ENCODE assay signal across 12 cellular contexts in the genomic region with DNA sequence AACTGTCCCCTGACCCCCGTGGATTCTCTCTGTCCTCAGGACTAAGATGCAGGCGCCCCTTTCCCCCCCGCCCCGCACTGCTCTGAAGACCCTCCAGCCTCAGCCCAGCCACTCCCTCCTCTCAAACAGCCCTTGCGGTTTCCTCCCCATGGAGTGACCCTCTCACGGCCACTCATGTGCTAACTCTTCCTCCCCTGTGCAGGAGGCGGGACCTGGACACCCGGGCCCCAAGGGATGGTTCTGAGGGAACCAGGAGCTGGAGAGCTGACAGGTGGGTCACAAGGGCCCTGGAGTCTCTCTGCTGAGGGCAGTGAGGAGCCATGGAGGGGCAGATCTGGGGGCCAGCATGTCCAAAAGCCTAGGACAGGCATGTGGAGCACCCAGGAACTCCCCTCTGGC. TPM values are rescaled to one million over a fixed set of nuclear protein-coding genes. Genes with fewer than 3 reads are reported as not detected.
DNase-seq lines count a peak whose midpoint lies in the region; ATAC-seq and TF ChIP-seq lines count a peak whose summit lies in the region.
"Had no signal": no experiment of that assay in that cellular context is flagged by ENCODE, and none has a peak within 500 bp of the region (broad histone marks: within the 10 kb centered on the region; RNA-seq: fewer than 3 reads in every experiment).

No MANE protein-coding gene starts in this region.

- peaks cover 5% of the 10 kb centered on the region; the same call in 1 of the 2 replicates for H3K36me3 ChIP-seq in PC-3 (ENCODE audit: low read depth, low read length)
- H3K36me3 ChIP-seq in hepatocyte (replicated peaks; ENCODE audit: insufficient read depth, low read depth): no peaks in the 10 kb centered on the region
- no peaks in the 10 kb centered on the region for H3K36me3 ChIP-seq in skeletal muscle satellite cell (ENCODE audit: insufficient read depth, low read length)

- H3K9me3 Mint-ChIP-seq in T-helper 2 cell treated with Interferon-gamma antibody and Interleukin-4, amounts not matched to agents 5 μg/mL and 100 μg/mL, for 36 hours: no peaks in the 10 kb centered on the region

- no peak for ATAC-seq in PC-3

- H2AFZ ChIP-seq in PC-3 (ENCODE audit: low read length) (no peak overlapping the region), hepatocyte (no peak overlapping the region)

- H3K4me1 Mint-ChIP-seq in T-helper 2 cell treated with Interferon-gamma antibody and Interleukin-4, amounts not matched to agents 5 μg/mL and 100 μg/mL, for 36 hours (ENCODE audit: low read depth): peaks cover 12% of the 10 kb centered on the region

- H3K27me3 ChIP-seq in PC-3 (ENCODE audit: low read length) (no peaks in the 10 kb centered on the region), hepatocyte (no peaks in the 10 kb centered on the region), skeletal muscle satellite cell (ENCODE audit: control insufficient read depth, insufficient read depth, low read length) (no peaks in the 10 kb centered on the region)

- POLR2A ChIA-PET in PC-3 (lab: Charles Lee; ENCODE audit: unreplicated experiment): no interaction called here

- H3K4me3 ChIP-seq in PC-3 (ENCODE audit: low read length) (no peak overlapping the region), hepatocyte (no peak overlapping the region), skeletal muscle satellite cell (ENCODE audit: low read length) (no peak overlapping the region)

- no peak overlapping the region for H3K9ac ChIP-seq in PC-3 (ENCODE audit: low read length)
- no peak overlapping the region for H3K9ac ChIP-seq in skeletal muscle satellite cell (ENCODE audit: low read depth, low read length)

- no peak overlapping the region for H3K27ac Mint-ChIP-seq in T-helper 2 cell treated with Interferon-gamma antibody and Interleukin-4, amounts not matched to agents 5 μg/mL and 100 μg/mL, for 36 hours

- DNase-seq in T-helper 2 cell treated with Interferon-gamma antibody and Interleukin-4, amounts not matched to agents 5 μg/mL and 100 μg/mL, for 36 hours (ENCODE audit: low spot score): no peak
- no peak for DNase-seq in T-helper 2 cell
- no peak for DNase-seq in PC-3
- DNase-seq in hepatocyte (ENCODE audit: low spot score): no peak
- no peak for DNase-seq in D341Med (ENCODE audit: low spot score)
- no peak for DNase-seq in putamen (ENCODE audit: low spot score)
- no peak for DNase-seq in SKM-1 (lab: John Stamatoyannopoulos, UW; ENCODE audit: unreplicated experiment)
- DNase-seq: effector CD8-positive, alpha-beta T cell; stimulated activated naive CD4-positive, alpha-beta T cell treated with Interleukin-2 at 50 U/mL for 16 hours had no signal

- H3K9me3 ChIP-seq in PC-3 (ENCODE audit: low read length) (no peaks in the 10 kb centered on the region), hepatocyte (ENCODE audit: low read depth) (no peaks in the 10 kb centered on the region), skeletal muscle satellite cell (replicated peaks; ENCODE audit: low read length) (no peaks in the 10 kb centered on the region)

- H3K27ac ChIP-seq in PC-3 (ENCODE audit: low read length): no peak overlapping the region
- peak overlapping the region; percentile 86 for H3K27ac ChIP-seq in hepatocyte
- H3K27ac ChIP-seq: HL-60 had no signal

- H3K4me2 ChIP-seq in PC-3 (ENCODE audit: low read length) (peak overlapping the region; percentile 97), hepatocyte (peak overlapping the region; percentile 88), skeletal muscle satellite cell (ENCODE audit: low read length) (peak overlapping the region; percentile 99)

- CTCF ChIA-PET in PC-3 (lab: Charles Lee): no interaction called here

- H3K79me2 ChIP-seq in PC-3 (ENCODE audit: low read length) (peaks cover 27% of the 10 kb centered on the region), hepatocyte (peaks cover 11% of the 10 kb centered on the region)

- no TSS peak for BruUV-seq in PC-3 (replicated peaks; lab: Mats Ljungman, UMichigan)

- H3K4me1 ChIP-seq in PC-3 (ENCODE audit: insufficient read depth, low read length): peaks cover 13% of the 10 kb centered on the region
- peaks cover 4% of the 10 kb centered on the region for H3K4me1 ChIP-seq in hepatocyte (ENCODE audit: insufficient read depth)
- H3K4me1 ChIP-seq in skeletal muscle satellite cell (ENCODE audit: control insufficient read depth, insufficient read depth, low read length): peaks cover 25% of the 10 kb centered on the region

- WGBS in hepatocyte (ENCODE audit: low lambda C conversion rate, missing lambda C conversion rate): 76% methylated on average over 8 of the region's 8 CpGs

- intact Hi-C loops in PC-3 (cut with micrococcal nuclease): no loop called here

- peaks cover 6% of the 10 kb centered on the region; the same call in 1 of the 2 replicates for H4K20me1 ChIP-seq in PC-3 (ENCODE audit: low read length)
- peaks cover 7% of the 10 kb centered on the region for H4K20me1 ChIP-seq in hepatocyte (ENCODE audit: insufficient read depth, poor library complexity, severe bottlenecking)

- no peak for TF ChIP-seq CTCF in PC-3 (conservative IDR thresholded peaks at IDR 0.05; ENCODE audit: low read depth, low read length)
- no peak for TF ChIP-seq CTCF in hepatocyte (IDR thresholded peaks at IDR 0.05; ENCODE audit: poor library complexity)

- H3K9me2 ChIP-seq in PC-3 (replicated peaks; ENCODE audit: low read length) (no peaks in the 10 kb centered on the region), hepatocyte (replicated peaks; ENCODE audit: insufficient read depth) (no peaks in the 10 kb centered on the region)

- peak overlapping the region; percentile 93 for H3K4me3 Mint-ChIP-seq in T-helper 2 cell treated with Interferon-gamma antibody and Interleukin-4, amounts not matched to agents 5 μg/mL and 100 μg/mL, for 36 hours

- peaks cover 3% of the 10 kb centered on the region for H3K36me3 Mint-ChIP-seq in T-helper 2 cell treated with Interferon-gamma antibody and Interleukin-4, amounts not matched to agents 5 μg/mL and 100 μg/mL, for 36 hours (ENCODE audit: low read depth)

- no peaks in the 10 kb centered on the region for H3F3A ChIP-seq in PC-3 (ENCODE audit: low read length, unreplicated experiment)

- H3K27me3 Mint-ChIP-seq in T-helper 2 cell treated with Interferon-gamma antibody and Interleukin-4, amounts not matched to agents 5 μg/mL and 100 μg/mL, for 36 hours (ENCODE audit: low read depth): no peaks in the 10 kb centered on the region

RNA-seq across cellular contexts. Expression of gene ISOC2, which starts 1.9 kb away (rescaled TPM):
- total RNA-seq in PC-3 (2014; rRNA removed) (251 and 270 TPM in 2 replicates), hepatocyte (79.3 and 90.4 TPM in 2 replicates)
- polyA plus RNA-seq in hepatocyte: 64.2 and 72.2 TPM in 2 replicates
- total RNA-seq in skeletal muscle satellite cell (2012; rRNA removed): 86.7 and 97.9 TPM in 2 replicates

RNA-seq across cellular contexts. Expression of gene C19orf85, which starts 5.0 kb away (rescaled TPM):
- not detected in 2 replicates for total RNA-seq in PC-3 (2014; rRNA removed)
- not detected in 2 replicates for total RNA-seq in hepatocyte
- polyA plus RNA-seq in hepatocyte: not detected in 2 replicates
- total RNA-seq in skeletal muscle satellite cell (2012; rRNA removed): not detected in 2 replicates
- total RNA-seq: activated CD8-positive, alpha-beta memory T cell treated with anti-CD3 and anti-CD28 coated beads for 36 hours had no signal

RNA-seq across cellular contexts. Expression of gene SHISA7, which starts 16.4 kb away (rescaled TPM):
- total RNA-seq in PC-3 (2014; rRNA removed) (not detected in 2 replicates), hepatocyte (not detected in 2 replicates)
- polyA plus RNA-seq in hepatocyte: not detected in 2 replicates
- not detected in 2 replicates for total RNA-seq in skeletal muscle satellite cell (2012; rRNA removed)
- total RNA-seq: activated CD8-positive, alpha-beta memory T cell treated with anti-CD3 and anti-CD28 coated beads for 36 hours had no signal

RNA-seq across cellular contexts. Expression of gene ZNF628, which starts 16.9 kb away (rescaled TPM):
- 11.8 and 24.2 TPM in 2 replicates for total RNA-seq in PC-3 (2014; rRNA removed)
- total RNA-seq in hepatocyte: 2.2 and 4.7 TPM in 2 replicates
- 1.0 and 1.2 TPM in 2 replicates for polyA plus RNA-seq in hepatocyte
- total RNA-seq in skeletal muscle satellite cell (2012; rRNA removed): 0.66 and 2.0 TPM in 2 replicates

RNA-seq across cellular contexts. Expression of gene NAT14, which starts 25.4 kb away (rescaled TPM):
- total RNA-seq in PC-3 (2014; rRNA removed): 17.5 and 21.0 TPM in 2 replicates
- 14.0 and 22.3 TPM in 2 replicates for total RNA-seq in hepatocyte
- 40.3 and 43.6 TPM in 2 replicates for polyA plus RNA-seq in hepatocyte
- total RNA-seq in skeletal muscle satellite cell (2012; rRNA removed): 10.0 and 10.9 TPM in 2 replicates
